1 cellular context compared by ENCODE assay signal in the genomic region with DNA sequence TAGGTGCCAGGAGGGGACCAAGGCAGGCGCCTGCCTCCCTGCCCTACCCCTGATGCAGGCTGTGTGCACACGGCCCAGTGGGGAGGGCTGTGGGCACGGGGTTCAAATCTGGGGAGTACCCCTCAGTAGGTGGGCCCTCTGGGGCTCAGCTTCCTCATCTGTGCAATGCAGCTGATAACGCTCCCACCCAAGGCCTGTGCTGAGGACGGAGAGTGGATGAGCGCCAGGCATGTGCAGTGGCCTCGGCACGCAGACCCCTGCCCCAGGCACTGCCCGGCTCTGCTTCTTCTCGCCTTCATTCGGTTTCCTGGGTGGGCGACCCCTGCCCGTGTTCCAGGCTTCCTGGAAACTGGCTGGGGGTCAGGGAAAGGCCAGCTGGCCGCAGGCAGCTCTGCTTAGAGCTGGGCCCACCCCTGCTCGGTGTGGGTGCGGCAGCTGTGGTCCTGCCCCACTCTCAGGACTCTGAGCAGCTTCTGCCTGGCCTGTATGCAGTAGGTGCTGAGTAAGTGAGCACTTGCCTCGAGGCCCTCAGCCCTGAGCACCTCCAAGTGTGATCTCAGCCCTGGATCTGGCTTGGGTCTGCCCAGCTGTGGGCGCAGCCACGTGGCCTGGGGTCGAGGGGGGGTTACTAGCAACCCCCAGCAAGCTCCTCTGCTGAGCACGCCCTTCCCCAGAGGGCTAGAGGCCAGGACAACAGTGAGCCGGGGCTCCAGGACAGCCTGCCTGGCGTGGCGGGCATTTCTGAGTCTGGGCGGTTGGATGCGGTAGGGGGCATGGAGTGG.
TF ChIP-seq lines count a peak whose summit lies in the region.

No MANE protein-coding gene starts in this region.

TF ChIP-seq in K562, 482 proteins besides CTCF, POLR2A, EP300 and RAD21 (continued from another document and continues in another):
- TF ChIP-seq, protein P1, sequence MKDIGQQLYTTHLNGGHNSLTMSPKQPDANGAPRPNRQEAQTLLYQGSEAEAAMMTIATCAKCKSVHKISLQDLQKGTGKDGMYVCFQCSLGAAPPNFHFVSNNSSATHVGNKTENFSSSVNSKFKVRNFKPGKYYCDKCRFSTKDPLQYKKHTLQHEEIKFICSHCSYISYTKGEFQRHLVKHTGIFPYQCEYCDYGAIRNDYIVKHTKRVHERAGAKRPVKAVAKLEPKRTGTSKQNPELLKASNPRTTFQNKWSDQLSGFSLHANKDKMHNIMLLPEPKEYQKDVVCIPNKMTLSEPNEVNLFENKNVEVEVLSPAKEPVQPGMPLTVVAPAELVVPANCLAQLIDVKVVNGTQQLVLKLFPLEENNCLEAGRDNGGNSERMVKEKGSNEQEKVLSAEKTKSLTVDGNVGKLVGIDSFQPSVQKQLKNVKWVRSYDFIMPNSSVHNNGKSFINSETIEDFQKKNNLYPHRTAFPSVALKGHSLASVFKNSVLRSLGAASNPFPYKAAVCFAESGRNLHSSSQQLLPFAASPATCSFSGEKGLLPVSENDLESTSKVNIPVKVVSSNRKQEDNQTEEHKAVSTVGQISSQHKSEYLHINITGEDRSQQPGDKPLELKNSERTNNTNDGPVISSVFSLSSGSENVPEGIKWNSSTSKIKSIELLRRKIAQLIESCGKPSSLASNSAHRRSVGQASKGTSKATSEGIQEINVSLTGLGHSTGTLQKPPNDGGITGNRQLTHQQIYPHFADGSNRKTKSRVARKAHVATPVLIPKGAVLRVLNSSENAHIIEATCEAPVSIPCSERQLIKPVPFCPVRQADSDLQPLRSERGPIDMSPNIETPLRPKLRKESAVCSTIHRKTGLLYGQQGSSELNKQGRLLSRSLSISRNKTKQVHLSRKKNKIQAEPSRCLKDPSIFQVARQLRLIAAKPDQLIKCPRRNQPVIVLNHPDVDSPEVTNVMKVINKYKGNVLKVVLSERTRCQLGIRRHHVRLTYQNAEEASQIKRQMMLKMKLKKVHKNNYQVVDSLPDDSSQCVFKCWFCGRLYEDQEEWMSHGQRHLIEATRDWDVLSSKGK (CRISPR knock-in tag; IDR thresholded peaks at IDR 0.05) = no peak
- TF ChIP-seq HMG20A (CRISPR knock-in tag; conservative IDR thresholded peaks at IDR 0.05) = no peak
- TF ChIP-seq ZEB2 (IDR thresholded peaks at IDR 0.05) = no peak
- TF ChIP-seq HIVEP1 (CRISPR knock-in tag; IDR thresholded peaks at IDR 0.05) = no peak
- no peak for TF ChIP-seq ESRRA (IDR thresholded peaks at IDR 0.05; ENCODE audit: borderline replicate concordance, low read depth)
- TF ChIP-seq ZNF24 (IDR thresholded peaks at IDR 0.05) = no peak
- TF ChIP-seq ZNF655 (CRISPR knock-in tag; IDR thresholded peaks at IDR 0.05) = no peak
- TF ChIP-seq RBFOX2 (IDR thresholded peaks at IDR 0.05; ENCODE audit: low read depth, low read length) = peak; percentile 35
- TF ChIP-seq ARID3B (CRISPR knock-in tag; IDR thresholded peaks at IDR 0.05; ENCODE audit: borderline replicate concordance) = no peak
- TF ChIP-seq, protein P2, sequence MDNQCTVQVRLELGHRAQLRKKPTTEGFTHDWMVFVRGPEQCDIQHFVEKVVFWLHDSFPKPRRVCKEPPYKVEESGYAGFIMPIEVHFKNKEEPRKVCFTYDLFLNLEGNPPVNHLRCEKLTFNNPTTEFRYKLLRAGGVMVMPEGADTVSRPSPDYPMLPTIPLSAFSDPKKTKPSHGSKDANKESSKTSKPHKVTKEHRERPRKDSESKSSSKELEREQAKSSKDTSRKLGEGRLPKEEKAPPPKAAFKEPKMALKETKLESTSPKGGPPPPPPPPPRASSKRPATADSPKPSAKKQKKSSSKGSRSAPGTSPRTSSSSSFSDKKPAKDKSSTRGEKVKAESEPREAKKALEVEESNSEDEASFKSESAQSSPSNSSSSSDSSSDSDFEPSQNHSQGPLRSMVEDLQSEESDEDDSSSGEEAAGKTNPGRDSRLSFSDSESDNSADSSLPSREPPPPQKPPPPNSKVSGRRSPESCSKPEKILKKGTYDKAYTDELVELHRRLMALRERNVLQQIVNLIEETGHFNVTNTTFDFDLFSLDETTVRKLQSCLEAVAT (IDR thresholded peaks at IDR 0.05) = no peak
- TF ChIP-seq ZNF239 (CRISPR knock-in tag; IDR thresholded peaks at IDR 0.05) = no peak
- no peak for TF ChIP-seq ZNF277 (CRISPR knock-in tag; IDR thresholded peaks at IDR 0.05; ENCODE audit: borderline replicate concordance)
- TF ChIP-seq, protein P3, sequence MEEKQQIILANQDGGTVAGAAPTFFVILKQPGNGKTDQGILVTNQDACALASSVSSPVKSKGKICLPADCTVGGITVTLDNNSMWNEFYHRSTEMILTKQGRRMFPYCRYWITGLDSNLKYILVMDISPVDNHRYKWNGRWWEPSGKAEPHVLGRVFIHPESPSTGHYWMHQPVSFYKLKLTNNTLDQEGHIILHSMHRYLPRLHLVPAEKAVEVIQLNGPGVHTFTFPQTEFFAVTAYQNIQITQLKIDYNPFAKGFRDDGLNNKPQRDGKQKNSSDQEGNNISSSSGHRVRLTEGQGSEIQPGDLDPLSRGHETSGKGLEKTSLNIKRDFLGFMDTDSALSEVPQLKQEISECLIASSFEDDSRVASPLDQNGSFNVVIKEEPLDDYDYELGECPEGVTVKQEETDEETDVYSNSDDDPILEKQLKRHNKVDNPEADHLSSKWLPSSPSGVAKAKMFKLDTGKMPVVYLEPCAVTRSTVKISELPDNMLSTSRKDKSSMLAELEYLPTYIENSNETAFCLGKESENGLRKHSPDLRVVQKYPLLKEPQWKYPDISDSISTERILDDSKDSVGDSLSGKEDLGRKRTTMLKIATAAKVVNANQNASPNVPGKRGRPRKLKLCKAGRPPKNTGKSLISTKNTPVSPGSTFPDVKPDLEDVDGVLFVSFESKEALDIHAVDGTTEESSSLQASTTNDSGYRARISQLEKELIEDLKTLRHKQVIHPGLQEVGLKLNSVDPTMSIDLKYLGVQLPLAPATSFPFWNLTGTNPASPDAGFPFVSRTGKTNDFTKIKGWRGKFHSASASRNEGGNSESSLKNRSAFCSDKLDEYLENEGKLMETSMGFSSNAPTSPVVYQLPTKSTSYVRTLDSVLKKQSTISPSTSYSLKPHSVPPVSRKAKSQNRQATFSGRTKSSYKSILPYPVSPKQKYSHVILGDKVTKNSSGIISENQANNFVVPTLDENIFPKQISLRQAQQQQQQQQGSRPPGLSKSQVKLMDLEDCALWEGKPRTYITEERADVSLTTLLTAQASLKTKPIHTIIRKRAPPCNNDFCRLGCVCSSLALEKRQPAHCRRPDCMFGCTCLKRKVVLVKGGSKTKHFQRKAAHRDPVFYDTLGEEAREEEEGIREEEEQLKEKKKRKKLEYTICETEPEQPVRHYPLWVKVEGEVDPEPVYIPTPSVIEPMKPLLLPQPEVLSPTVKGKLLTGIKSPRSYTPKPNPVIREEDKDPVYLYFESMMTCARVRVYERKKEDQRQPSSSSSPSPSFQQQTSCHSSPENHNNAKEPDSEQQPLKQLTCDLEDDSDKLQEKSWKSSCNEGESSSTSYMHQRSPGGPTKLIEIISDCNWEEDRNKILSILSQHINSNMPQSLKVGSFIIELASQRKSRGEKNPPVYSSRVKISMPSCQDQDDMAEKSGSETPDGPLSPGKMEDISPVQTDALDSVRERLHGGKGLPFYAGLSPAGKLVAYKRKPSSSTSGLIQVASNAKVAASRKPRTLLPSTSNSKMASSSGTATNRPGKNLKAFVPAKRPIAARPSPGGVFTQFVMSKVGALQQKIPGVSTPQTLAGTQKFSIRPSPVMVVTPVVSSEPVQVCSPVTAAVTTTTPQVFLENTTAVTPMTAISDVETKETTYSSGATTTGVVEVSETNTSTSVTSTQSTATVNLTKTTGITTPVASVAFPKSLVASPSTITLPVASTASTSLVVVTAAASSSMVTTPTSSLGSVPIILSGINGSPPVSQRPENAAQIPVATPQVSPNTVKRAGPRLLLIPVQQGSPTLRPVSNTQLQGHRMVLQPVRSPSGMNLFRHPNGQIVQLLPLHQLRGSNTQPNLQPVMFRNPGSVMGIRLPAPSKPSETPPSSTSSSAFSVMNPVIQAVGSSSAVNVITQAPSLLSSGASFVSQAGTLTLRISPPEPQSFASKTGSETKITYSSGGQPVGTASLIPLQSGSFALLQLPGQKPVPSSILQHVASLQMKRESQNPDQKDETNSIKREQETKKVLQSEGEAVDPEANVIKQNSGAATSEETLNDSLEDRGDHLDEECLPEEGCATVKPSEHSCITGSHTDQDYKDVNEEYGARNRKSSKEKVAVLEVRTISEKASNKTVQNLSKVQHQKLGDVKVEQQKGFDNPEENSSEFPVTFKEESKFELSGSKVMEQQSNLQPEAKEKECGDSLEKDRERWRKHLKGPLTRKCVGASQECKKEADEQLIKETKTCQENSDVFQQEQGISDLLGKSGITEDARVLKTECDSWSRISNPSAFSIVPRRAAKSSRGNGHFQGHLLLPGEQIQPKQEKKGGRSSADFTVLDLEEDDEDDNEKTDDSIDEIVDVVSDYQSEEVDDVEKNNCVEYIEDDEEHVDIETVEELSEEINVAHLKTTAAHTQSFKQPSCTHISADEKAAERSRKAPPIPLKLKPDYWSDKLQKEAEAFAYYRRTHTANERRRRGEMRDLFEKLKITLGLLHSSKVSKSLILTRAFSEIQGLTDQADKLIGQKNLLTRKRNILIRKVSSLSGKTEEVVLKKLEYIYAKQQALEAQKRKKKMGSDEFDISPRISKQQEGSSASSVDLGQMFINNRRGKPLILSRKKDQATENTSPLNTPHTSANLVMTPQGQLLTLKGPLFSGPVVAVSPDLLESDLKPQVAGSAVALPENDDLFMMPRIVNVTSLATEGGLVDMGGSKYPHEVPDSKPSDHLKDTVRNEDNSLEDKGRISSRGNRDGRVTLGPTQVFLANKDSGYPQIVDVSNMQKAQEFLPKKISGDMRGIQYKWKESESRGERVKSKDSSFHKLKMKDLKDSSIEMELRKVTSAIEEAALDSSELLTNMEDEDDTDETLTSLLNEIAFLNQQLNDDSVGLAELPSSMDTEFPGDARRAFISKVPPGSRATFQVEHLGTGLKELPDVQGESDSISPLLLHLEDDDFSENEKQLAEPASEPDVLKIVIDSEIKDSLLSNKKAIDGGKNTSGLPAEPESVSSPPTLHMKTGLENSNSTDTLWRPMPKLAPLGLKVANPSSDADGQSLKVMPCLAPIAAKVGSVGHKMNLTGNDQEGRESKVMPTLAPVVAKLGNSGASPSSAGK (IDR thresholded peaks at IDR 0.05) = peak; percentile 86
- TF ChIP-seq L3MBTL2 (IDR thresholded peaks at IDR 0.05) = peak; percentile 86
- no peak for TF ChIP-seq BRF2 (IDR thresholded peaks at IDR 0.05; ENCODE audit: borderline replicate concordance, insufficient read depth, insufficient read length)
- TF ChIP-seq ARID1B (IDR thresholded peaks at IDR 0.05) = peak; percentile 60
- TF ChIP-seq HLTF (IDR thresholded peaks at IDR 0.05) = no peak
- TF ChIP-seq CREB1 (IDR thresholded peaks at IDR 0.05) = no peak
- no peak for TF ChIP-seq CREB1 (CRISPR knock-in tag; IDR thresholded peaks at IDR 0.05)
- TF ChIP-seq YBX1 (IDR thresholded peaks at IDR 0.05) = no peak
- TF ChIP-seq OTX1 (CRISPR knock-in tag; IDR thresholded peaks at IDR 0.05) = no peak
- no peak for TF ChIP-seq STAT5B (CRISPR knock-in tag; IDR thresholded peaks at IDR 0.05)
- no peak for TF ChIP-seq SREBF2 (CRISPR knock-in tag; IDR thresholded peaks at IDR 0.05)
- TF ChIP-seq CCAR2 (IDR thresholded peaks at IDR 0.05; ENCODE audit: low read depth, low read length) = no peak
